Comparison of ENCODE assay signal across 10 cellular contexts in the genomic region with DNA sequence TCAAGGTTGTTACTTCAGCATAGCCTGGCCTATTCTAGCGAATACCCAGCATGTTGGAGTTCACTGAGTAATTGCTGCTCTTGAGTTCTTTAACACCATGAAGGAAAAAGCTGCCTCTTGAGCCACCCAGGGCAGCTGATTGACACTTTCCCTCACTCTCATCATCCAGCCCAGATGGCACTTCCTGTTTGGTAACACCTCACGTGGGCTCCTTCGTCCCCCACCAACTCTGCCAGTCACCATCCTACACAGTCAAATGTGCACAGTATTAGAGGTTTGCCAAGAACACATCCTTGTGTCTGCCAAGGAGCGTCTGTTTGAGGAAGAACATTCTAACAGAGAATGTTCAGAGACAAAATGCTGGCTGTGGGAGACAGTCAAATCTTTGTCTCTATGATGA.
DNase-seq lines count a peak whose midpoint lies in the region; ATAC-seq and TF ChIP-seq lines count a peak whose summit lies in the region.
"Had no signal": no experiment of that assay in that cellular context is flagged by ENCODE, and none has a peak within 500 bp of the region (broad histone marks: within the 10 kb centered on the region; RNA-seq: fewer than 3 reads in every experiment).

No MANE protein-coding gene starts in this region.

- no peaks in the 10 kb centered on the region for H3K9me3 ChIP-seq in CD4-positive, alpha-beta T cell (ENCODE audit: control insufficient read depth, low read length)
- H3K9me3 ChIP-seq in adrenal gland (replicated peaks in 1 of 3) = no peaks in the 10 kb centered on the region
- H3K9me3 ChIP-seq in MG63 = no peaks in the 10 kb centered on the region; the same call in 1 of the 2 replicates

- H3K36me3 ChIP-seq in adrenal gland (replicated peaks in 1 of 2) (no peaks in the 10 kb centered on the region), MG63 (no peaks in the 10 kb centered on the region)

- 50 to 59% (median 57%) methylated on average over 4 of the region's 4 CpGs for WGBS in adrenal gland, 4 donors

- DNase-seq in CD4-positive, alpha-beta T cell = peak in 2 of 10 experiments; percentile 12 to 23
- DNase-seq in MV-4-11 (lab: John Stamatoyannopoulos, UW) = peak; percentile 90
- DNase-seq in adrenal gland = peak in 6 of 7 donors; percentile 13 to 69 (median 46)
- DNase-seq in naive thymus-derived CD8-positive, alpha-beta T cell = peak in 6 of 10 donors; percentile 12 to 60 (median 23)
- no peak for DNase-seq in NCI-H2196 treated with DMSO at 0.1 percent for 48 hours (lab: John Stamatoyannopoulos, UW; ENCODE audit: unreplicated experiment)
- no peak for DNase-seq in MG63
- no peak for DNase-seq in activated CD8-positive, alpha-beta memory T cell treated with anti-CD3 and anti-CD28 coated beads, Interleukin-2, amount 50 U/mL, for 4 hours
- DNase-seq in NCI-H2081 (lab: John Stamatoyannopoulos, UW) = no peak
- DNase-seq: foreskin keratinocyte, NCI-H69 had no signal

- H3K9me3 Mint-ChIP-seq in CD4-positive, alpha-beta T cell = no peaks in the 10 kb centered on the region
- H3K9me3 Mint-ChIP-seq in naive thymus-derived CD8-positive, alpha-beta T cell = peaks cover 0 to 3% (median 0%) of the 10 kb centered on the region in 9 donors

- no peaks in the 10 kb centered on the region for H3K36me3 Mint-ChIP-seq in CD4-positive, alpha-beta T cell (ENCODE audit: low read depth)
- no peaks in the 10 kb centered on the region for H3K36me3 Mint-ChIP-seq in naive thymus-derived CD8-positive, alpha-beta T cell

- TF ChIP-seq POLR2A in adrenal gland (IDR thresholded peaks at IDR 0.05) = no peak

- H3K4me3 ChIP-seq in adrenal gland (no peak overlapping the region), MG63 (no peak overlapping the region)

- H3K4me1 ChIP-seq in adrenal gland (replicated peaks in 1 of 2) = no peaks in the 10 kb centered on the region
- H3K4me1 ChIP-seq: foreskin keratinocyte had no signal

- peak overlapping the region; percentile 84 for H3K27ac Mint-ChIP-seq in CD4-positive, alpha-beta T cell
- H3K27ac Mint-ChIP-seq in naive thymus-derived CD8-positive, alpha-beta T cell = peak overlapping the region in 9 of 10 donors; percentile 75 to 96 (median 86)

- H3K4me3 Mint-ChIP-seq in CD4-positive, alpha-beta T cell = peak overlapping the region; percentile 26
- peak overlapping the region in 7 of 10 donors; percentile 26 to 77 (median 62) for H3K4me3 Mint-ChIP-seq in naive thymus-derived CD8-positive, alpha-beta T cell

- no peak overlapping the region for H3K27ac ChIP-seq in CD4-positive, alpha-beta T cell (ENCODE audit: low read depth, low read length)
- H3K27ac ChIP-seq in adrenal gland = peak overlapping the region in 1 of 5 donors; percentile 71
- H3K27ac ChIP-seq: foreskin keratinocyte had no signal

- peak; percentile 11 for ATAC-seq in CD4-positive, alpha-beta T cell (ENCODE audit: poor library complexity)
- ATAC-seq in naive thymus-derived CD8-positive, alpha-beta T cell = peak; percentile 10 to 15
- ATAC-seq: foreskin keratinocyte had no signal

- CTCF ChIA-PET in CD4-positive, alpha-beta T cell (lab: Charles Lee) = interaction anchor here (1.6 kb wide), 1 partner anchor 42 kb away, joined by 5 read pairs; no protein-coding TSS in a partner anchor

- no peaks in the 10 kb centered on the region for H3K27me3 ChIP-seq in CD4-positive, alpha-beta T cell (ENCODE audit: control insufficient read depth, insufficient read depth, low read length)
- H3K27me3 ChIP-seq in adrenal gland (no peaks in the 10 kb centered on the region), MG63 (peaks cover 9% of the 10 kb centered on the region)

- intact Hi-C loops in CD4-positive, alpha-beta T cell (cut with DNase I, micrococcal nuclease) = loop anchor here in 1 of 2 experiments (10.0 kb wide), 1 partner anchor 46 kb away; no protein-coding TSS in a partner anchor
- intact Hi-C loops in adrenal gland (cut with DNase I) = no loop called here

- no peaks in the 10 kb centered on the region for H3K27me3 Mint-ChIP-seq in CD4-positive, alpha-beta T cell
- no peaks in the 10 kb centered on the region for H3K27me3 Mint-ChIP-seq in naive thymus-derived CD8-positive, alpha-beta T cell

- POLR2A ChIA-PET in CD4-positive, alpha-beta T cell (lab: Charles Lee) = interaction anchor here (0.9 to 2.9 kb wide), 2 partner anchors 256 to 379 kb away, joined by 3 to 26 read pairs; a partner anchor contains a TSS
- POLR2A ChIA-PET in naive thymus-derived CD8-positive, alpha-beta T cell (lab: Charles Lee) = interaction anchor here (2.4 kb wide), 1 partner anchor 379 kb away, joined by 11 read pairs; a partner anchor contains a TSS

- TF ChIP-seq CTCF in CD4-positive, alpha-beta T cell (IDR thresholded peaks at IDR 0.05) = no peak
- no peak for TF ChIP-seq CTCF in adrenal gland (IDR thresholded peaks at IDR 0.05)

- H3K4me1 Mint-ChIP-seq in CD4-positive, alpha-beta T cell (ENCODE audit: low read depth) = peaks cover 84% of the 10 kb centered on the region
- H3K4me1 Mint-ChIP-seq in naive thymus-derived CD8-positive, alpha-beta T cell = peaks cover 48 to 96% (median 88%) of the 10 kb centered on the region in 4 donors

Comparison
In these comparisons a context has a peak if more than half of its experiments do, and no peak if none do; other contexts are left out.
1. DNase-seq: peak in MV-4-11 (single experiment), adrenal gland (6 of 7) and naive thymus-derived CD8-positive, alpha-beta T cell (6 of 10); none in NCI-H2196 treated with DMSO at 0.1 percent for 48 hours (single experiment), MG63 (single experiment), activated CD8-positive, alpha-beta memory T cell treated with anti-CD3 and anti-CD28 coated beads, Interleukin-2, amount 50 U/mL, for 4 hours (single experiment) and NCI-H2081 (0 of 2).